ENCODE assay signal across 2 cellular contexts in the genomic region with DNA sequence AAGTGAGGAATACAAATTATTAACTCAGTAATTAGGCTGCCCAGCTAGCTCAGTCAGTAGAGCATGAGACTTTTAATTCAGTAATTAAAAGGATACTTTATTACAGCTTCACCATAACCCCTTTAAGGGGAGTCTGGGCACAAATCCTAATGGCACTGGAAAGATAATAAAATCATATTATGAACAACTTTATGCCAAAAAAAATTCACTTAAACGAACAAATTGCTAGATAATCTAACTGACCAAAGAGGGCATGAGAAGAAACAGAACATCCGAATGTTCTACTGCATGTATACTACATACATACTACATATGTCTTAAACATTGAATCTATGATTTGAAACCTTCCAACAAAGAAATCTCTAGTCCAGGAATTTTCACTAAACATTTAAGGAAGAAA.
TF ChIP-seq lines count a peak whose summit lies in the region.

No MANE protein-coding gene starts in this region.

TF ChIP-seq in SK-N-SH, 30 proteins besides CTCF, POLR2A, EP300 and RAD21 (continued from another document):
- TF ChIP-seq NFIC (IDR thresholded peaks at IDR 0.05; ENCODE audit: borderline replicate concordance) (no peak), FOSL2 (IDR thresholded peaks at IDR 0.05; ENCODE audit: borderline replicate concordance, low read depth) (no peak), YY1 (IDR thresholded peaks at IDR 0.05; ENCODE audit: low read depth) (no peak), GABPA (IDR thresholded peaks at IDR 0.05; ENCODE audit: low read depth) (no peak), EZH2phosphoT487 (IDR thresholded peaks at IDR 0.05; ENCODE audit: borderline replicate concordance, low read depth) (no peak), RXRA (IDR thresholded peaks at IDR 0.05; ENCODE audit: borderline replicate concordance, low read depth) (no peak)
- TF ChIP-seq, protein P1, sequence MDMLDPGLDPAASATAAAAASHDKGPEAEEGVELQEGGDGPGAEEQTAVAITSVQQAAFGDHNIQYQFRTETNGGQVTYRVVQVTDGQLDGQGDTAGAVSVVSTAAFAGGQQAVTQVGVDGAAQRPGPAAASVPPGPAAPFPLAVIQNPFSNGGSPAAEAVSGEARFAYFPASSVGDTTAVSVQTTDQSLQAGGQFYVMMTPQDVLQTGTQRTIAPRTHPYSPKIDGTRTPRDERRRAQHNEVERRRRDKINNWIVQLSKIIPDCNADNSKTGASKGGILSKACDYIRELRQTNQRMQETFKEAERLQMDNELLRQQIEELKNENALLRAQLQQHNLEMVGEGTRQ (IDR thresholded peaks at IDR 0.05; ENCODE audit: borderline replicate concordance, low read depth, low read length), result no peak

TF ChIP-seq in SK-N-SH treated with all-trans-retinoic acid at 6 μM for 48 hours, 23 proteins besides CTCF, POLR2A, EP300 and RAD21 (continued from another document):
- TF ChIP-seq, protein P2, sequence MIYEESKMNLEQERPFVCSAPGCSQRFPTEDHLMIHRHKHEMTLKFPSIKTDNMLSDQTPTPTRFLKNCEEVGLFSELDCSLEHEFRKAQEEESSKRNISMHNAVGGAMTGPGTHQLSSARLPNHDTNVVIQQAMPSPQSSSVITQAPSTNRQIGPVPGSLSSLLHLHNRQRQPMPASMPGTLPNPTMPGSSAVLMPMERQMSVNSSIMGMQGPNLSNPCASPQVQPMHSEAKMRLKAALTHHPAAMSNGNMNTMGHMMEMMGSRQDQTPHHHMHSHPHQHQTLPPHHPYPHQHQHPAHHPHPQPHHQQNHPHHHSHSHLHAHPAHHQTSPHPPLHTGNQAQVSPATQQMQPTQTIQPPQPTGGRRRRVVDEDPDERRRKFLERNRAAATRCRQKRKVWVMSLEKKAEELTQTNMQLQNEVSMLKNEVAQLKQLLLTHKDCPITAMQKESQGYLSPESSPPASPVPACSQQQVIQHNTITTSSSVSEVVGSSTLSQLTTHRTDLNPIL (CRISPR knock-in tag; IDR thresholded peaks at IDR 0.05; ENCODE audit: low read depth), result no peak
- no peak for TF ChIP-seq ZC3H10 (CRISPR knock-in tag; IDR thresholded peaks at IDR 0.05)
